In the genomic region with DNA sequence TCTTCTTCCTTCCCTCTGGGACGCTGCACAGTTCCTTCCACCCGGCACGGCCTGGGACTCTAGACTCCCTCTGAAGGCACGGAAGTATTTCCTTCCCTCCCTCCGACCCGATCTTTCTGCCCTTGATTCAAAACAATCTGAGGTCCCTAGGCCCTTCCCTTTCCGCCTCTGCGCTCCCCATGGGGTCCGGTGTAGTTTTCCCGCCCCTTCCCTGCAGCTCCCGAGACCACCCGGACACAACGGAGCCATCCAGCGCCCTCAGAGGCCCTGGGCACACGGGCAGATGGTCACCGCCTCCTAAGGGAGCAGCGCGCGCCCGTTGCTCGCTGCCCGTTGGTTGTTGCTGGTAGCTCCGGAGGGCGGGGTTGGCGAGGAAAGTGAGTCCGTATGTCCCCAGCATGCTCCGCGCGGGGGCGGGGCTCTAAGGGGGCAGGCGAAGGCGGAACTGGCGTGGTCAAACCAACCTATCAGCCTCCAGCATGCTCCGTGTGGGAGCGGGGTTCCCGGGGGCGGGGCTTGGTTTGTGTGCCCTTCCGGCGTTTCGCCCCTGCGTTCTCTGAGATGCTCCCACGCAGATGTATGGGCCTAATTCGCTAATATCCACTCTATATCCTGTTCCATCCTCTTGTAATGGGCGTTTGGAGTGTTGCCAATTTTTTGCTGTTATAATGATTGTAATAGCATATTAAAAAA, we compare ENCODE assay signal across 8 cellular contexts. TPM values are rescaled to one million over a fixed set of nuclear protein-coding genes. Genes with fewer than 3 reads are reported as not detected.
DNase-seq lines count a peak whose midpoint lies in the region; ATAC-seq and TF ChIP-seq lines count a peak whose summit lies in the region.

No MANE protein-coding gene starts in this region.

- no peaks in the 10 kb centered on the region for H3K79me2 ChIP-seq in PC-3 (ENCODE audit: low read length)

- H3K4me3 Mint-ChIP-seq in activated T-cell treated with anti-CD3 and anti-CD28 coated beads, Interleukin-2, amount 50 U/mL, for 4 hours, result peak overlapping the region; percentile 97

- no peaks in the 10 kb centered on the region for H4K20me1 ChIP-seq in PC-3 (ENCODE audit: low read length)

- peaks cover 17% of the 10 kb centered on the region for H3K4me1 Mint-ChIP-seq in activated T-cell treated with anti-CD3 and anti-CD28 coated beads, Interleukin-2, amount 50 U/mL, for 4 hours (ENCODE audit: low read depth)

- BruUV-seq in PC-3 (replicated peaks; lab: Mats Ljungman, UMichigan), result no TSS peak

- peak overlapping the region; percentile 82 for H2AFZ ChIP-seq in PC-3 (ENCODE audit: low read length)

- no peaks in the 10 kb centered on the region for H3K36me3 Mint-ChIP-seq in activated T-cell treated with anti-CD3 and anti-CD28 coated beads, Interleukin-2, amount 50 U/mL, for 4 hours (ENCODE audit: insufficient read depth)

- no peaks in the 10 kb centered on the region for H3K36me3 ChIP-seq in PC-3 (ENCODE audit: low read depth, low read length)
- no peaks in the 10 kb centered on the region for H3K36me3 ChIP-seq in esophagus (ENCODE audit: control insufficient read depth in 2 of 2, insufficient read depth in 2 of 2, low read length in 1 of 2)
- peaks cover 0 to 3% of the 10 kb centered on the region in 2 donors for H3K36me3 ChIP-seq in mucosa of rectum (ENCODE audit: control insufficient read depth in 2 of 2, insufficient read depth in 2 of 2, low read length in 2 of 2)

- H3K9ac ChIP-seq in PC-3 (ENCODE audit: low read length), result peak overlapping the region; percentile 96
- H3K9ac ChIP-seq in mucosa of rectum (ENCODE audit: low read depth in 1 of 2, low read length in 2 of 2), result peak overlapping the region; percentile 83 to 95

- ATAC-seq in GM21717 (IDR thresholded peaks at IDR 0.05; ENCODE audit: unreplicated experiment), result peak; percentile 76
- ATAC-seq in PC-3, result peak; percentile 97
- peak; percentile 98 to 99 for ATAC-seq in activated T-cell treated with anti-CD3 and anti-CD28 coated beads, Interleukin-2, amount 50 U/mL, for 4 hours

- H3K4me1 ChIP-seq in PC-3 (ENCODE audit: insufficient read depth, low read length), result peaks cover 12% of the 10 kb centered on the region; the same call in 1 of the 2 replicates
- peaks cover 0 to 4% of the 10 kb centered on the region in 2 donors for H3K4me1 ChIP-seq in esophagus (ENCODE audit: control insufficient read depth in 2 of 2, insufficient read depth in 2 of 2, low read length in 1 of 2)
- peaks cover 13 to 16% of the 10 kb centered on the region in 2 donors for H3K4me1 ChIP-seq in mucosa of rectum (ENCODE audit: control insufficient read depth in 2 of 2, insufficient read depth in 2 of 2, low read length in 2 of 2)

- H3K27me3 ChIP-seq in PC-3 (ENCODE audit: low read length) (no peaks in the 10 kb centered on the region), esophagus (ENCODE audit: control insufficient read depth in 1 of 2, insufficient read depth in 2 of 2, low read length in 2 of 2) (no peaks in the 10 kb centered on the region), mucosa of rectum (ENCODE audit: control insufficient read depth in 2 of 2, insufficient read depth in 2 of 2, low read length in 2 of 2) (no peaks in the 10 kb centered on the region)

- POLR2A ChIA-PET in PC-3 (lab: Charles Lee; ENCODE audit: unreplicated experiment), result interaction anchor here (0.7 kb wide), 1 partner anchor 11 kb away, joined by 3 read pairs; no protein-coding TSS in a partner anchor

- H3K27me3 Mint-ChIP-seq in activated T-cell treated with anti-CD3 and anti-CD28 coated beads, Interleukin-2, amount 50 U/mL, for 4 hours (ENCODE audit: low read depth), result no peaks in the 10 kb centered on the region

- DNase-seq in DMS153 treated with DMSO at 0.1 percent for 48 hours (lab: John Stamatoyannopoulos, UW; ENCODE audit: unreplicated experiment) (peak; percentile 99), PC-3 (peak; percentile 95)
- DNase-seq in Jurkat, Clone E6-1 (ENCODE audit: low read depth, low spot score), result peak; percentile 98
- peak; percentile 98 for DNase-seq in activated T-cell treated with anti-CD3 and anti-CD28 coated beads, Interleukin-2, amount 50 U/mL, for 4 hours
- DNase-seq in stimulated activated CD8-positive, alpha-beta memory T cell treated with anti-CD3 and anti-CD28 coated beads, Interleukin-4, amount 100 ng/mL, for 4 hours (ENCODE audit: low read depth in 2 of 2, low spot score in 1 of 2), result peak; percentile 98 to 99

- no peaks in the 10 kb centered on the region for H3F3A ChIP-seq in PC-3 (ENCODE audit: low read length, unreplicated experiment)

- TF ChIP-seq CTCF in PC-3 (conservative IDR thresholded peaks at IDR 0.05; ENCODE audit: low read depth, low read length), result no peak

- H3K9me3 ChIP-seq in PC-3 (ENCODE audit: low read length) (no peaks in the 10 kb centered on the region), esophagus (ENCODE audit: control insufficient read depth in 2 of 2, insufficient read depth in 1 of 2, low read depth in 1 of 2, low read length in 1 of 2) (no peaks in the 10 kb centered on the region), mucosa of rectum (ENCODE audit: control insufficient read depth in 2 of 2, low read length in 2 of 2) (no peaks in the 10 kb centered on the region)

- no peaks in the 10 kb centered on the region for H3K9me3 Mint-ChIP-seq in activated T-cell treated with anti-CD3 and anti-CD28 coated beads, Interleukin-2, amount 50 U/mL, for 4 hours

- peak overlapping the region; percentile 91 for H3K4me2 ChIP-seq in PC-3 (ENCODE audit: low read length)

- intact Hi-C loops in PC-3 (cut with micrococcal nuclease), result no loop called here

- H3K9me2 ChIP-seq in PC-3 (replicated peaks; ENCODE audit: low read length), result no peaks in the 10 kb centered on the region

- 0 to 1% methylated on average over 44 of the region's 44 CpGs for WGBS in esophagus, 2 donors

- peak overlapping the region; percentile 84 for H3K4me3 ChIP-seq in Jurkat, Clone E6-1 (ENCODE audit: low read length)
- H3K4me3 ChIP-seq in PC-3 (ENCODE audit: low read length), result peak overlapping the region; percentile 75
- H3K4me3 ChIP-seq in esophagus (ENCODE audit: low read depth in 1 of 2, low read length in 2 of 2), result peak overlapping the region; percentile 62 to 65
- H3K4me3 ChIP-seq in mucosa of rectum (ENCODE audit: low read length in 2 of 2), result peak overlapping the region; percentile 79 to 91

- CTCF ChIA-PET in PC-3 (lab: Charles Lee), result interaction anchor here (0.5 kb wide), 1 partner anchor 19 kb away, joined by 3 read pairs; a partner anchor contains a TSS

- H3K27ac ChIP-seq in PC-3 (ENCODE audit: low read length), result peak overlapping the region; percentile 47
- H3K27ac ChIP-seq in esophagus (ENCODE audit: low read depth in 2 of 2, low read length in 1 of 2), result peak overlapping the region; percentile 89 to 91
- peak overlapping the region; percentile 79 to 91 for H3K27ac ChIP-seq in mucosa of rectum (ENCODE audit: low read depth in 2 of 2, low read length in 2 of 2)

RNA-seq across cellular contexts. Expression of a gene that starts 19.6 kb away (rescaled TPM):
- polyA plus RNA-seq in Jurkat, Clone E6-1 (2012; ENCODE audit: insufficient read depth, insufficient read length), result 1,317 TPM
- 884 and 957 TPM in 2 replicates for total RNA-seq in PC-3 (2014; rRNA removed)
- 1,000 to 10,000 TPM; 1,069 to 1,172 (median 1,160) TPM for total RNA-seq in activated T-cell treated with anti-CD3 and anti-CD28 coated beads, Interleukin-2, amount 50 U/mL, for 4 hours
- polyA plus RNA-seq in esophagus, result 1,000 to 10,000 TPM in 1 of 2 donors, 100 to 1,000 TPM in 1; 706 to 1,271 TPM

RNA-seq across cellular contexts. Expression of a gene that starts 47.2 kb away (rescaled TPM):
- polyA plus RNA-seq in Jurkat, Clone E6-1 (2012; ENCODE audit: insufficient read depth, insufficient read length), result not detected
- total RNA-seq in PC-3 (2014; rRNA removed), result 2.6 and 3.2 TPM in 2 replicates
- not detected for total RNA-seq in activated T-cell treated with anti-CD3 and anti-CD28 coated beads, Interleukin-2, amount 50 U/mL, for 4 hours
- polyA plus RNA-seq in esophagus, result 10 to 100 TPM in 1 of 2 donors, 1 to 10 TPM in 1; 2.8 to 74.1 TPM

RNA-seq across cellular contexts. Expression of a gene that starts 52.9 kb away (rescaled TPM):
- 2.5 TPM for polyA plus RNA-seq in Jurkat, Clone E6-1 (2012; ENCODE audit: insufficient read depth, insufficient read length)
- 0.73 TPM in 1 of 2 replicates, not detected in the other for total RNA-seq in PC-3 (2014; rRNA removed)
- total RNA-seq in activated T-cell treated with anti-CD3 and anti-CD28 coated beads, Interleukin-2, amount 50 U/mL, for 4 hours, result 1 to 10 TPM in 2 of 3 donors, not detected in 1; 2.2 to 3.0 TPM
- polyA plus RNA-seq in esophagus, result 1 to 10 TPM; 1.4 TPM

RNA-seq across cellular contexts. Expression of a gene that starts 56.1 kb away (rescaled TPM):
- polyA plus RNA-seq in Jurkat, Clone E6-1 (2012; ENCODE audit: insufficient read depth, insufficient read length), result 16.4 TPM
- 8.0 and 9.4 TPM in 2 replicates for total RNA-seq in PC-3 (2014; rRNA removed)
- 1 to 10 TPM; 2.0 to 3.3 (median 2.4) TPM for total RNA-seq in activated T-cell treated with anti-CD3 and anti-CD28 coated beads, Interleukin-2, amount 50 U/mL, for 4 hours
- 1 to 10 TPM; 2.5 to 3.9 TPM for polyA plus RNA-seq in esophagus

Comparison
In these comparisons a context has a peak if more than half of its experiments do, and no peak if none do; other contexts are left out.
1. Peak in every context shown above with its lines: DNase-seq, ATAC-seq, H3K4me3 ChIP-seq and H3K27ac ChIP-seq.